In genomic region chr1:168252204-168252733, GRCh38 we compare ENCODE assay signal across 18 cellular contexts. TPM values are rescaled to one million over a fixed set of nuclear protein-coding genes. Genes with fewer than 3 reads are reported as not detected.
DNase-seq lines count a peak whose midpoint lies in the region; ATAC-seq and TF ChIP-seq lines count a peak whose summit lies in the region.
"Had no signal": no experiment of that assay in that cellular context is flagged by ENCODE, and none has a peak within 500 bp of the region (broad histone marks: within the 10 kb centered on the region; RNA-seq: fewer than 3 reads in every experiment).

No MANE protein-coding gene starts in this region.

- TF ChIP-seq CTCF in Caco-2 (IDR thresholded peaks at IDR 0.05; ENCODE audit: insufficient read depth in 1 of 2, low read depth in 1 of 2, low read length in 1 of 2, severe bottlenecking in 1 of 2, unreplicated experiment in 1 of 2): no peak

- H3K27me3 ChIP-seq in Caco-2 (replicated peaks; ENCODE audit: control insufficient read depth, insufficient read depth, low read length) (no peaks in the 10 kb centered on the region), trophoblast cell (ENCODE audit: insufficient read depth, low read length) (no peaks in the 10 kb centered on the region)
- H3K27me3 ChIP-seq: SJSA1 had no signal

- TSS peak; percentile 11 for BruUV-seq in Caco-2 (replicated peaks; lab: Mats Ljungman, UMichigan)

- intact Hi-C loops in Caco-2 (cut with micrococcal nuclease; ENCODE audit: unreplicated experiment): no loop called here

- no peak overlapping the region for H4K91ac ChIP-seq in trophoblast cell (ENCODE audit: low read depth, low read length)

- WGBS in trophoblast cell (ENCODE audit: extremely low coverage, insufficient coverage, insufficient read length): no CpG with 5 or more reads among the region's 3 CpGs

- H3K36me3 Mint-ChIP-seq in Caco-2 (ENCODE audit: insufficient read depth, unreplicated experiment): peaks cover 57% of the 10 kb centered on the region
- H3K36me3 Mint-ChIP-seq in effector memory CD8-positive, alpha-beta T cell (ENCODE audit: insufficient read depth): peaks cover 69% of the 10 kb centered on the region

- H2AFZ ChIP-seq in trophoblast cell (ENCODE audit: insufficient read depth, low read length, poor library complexity): no peak overlapping the region

- H3K27ac Mint-ChIP-seq in Caco-2 (ENCODE audit: unreplicated experiment): no peak overlapping the region
- peak overlapping the region; percentile 9 to 46 for H3K27ac Mint-ChIP-seq in effector memory CD8-positive, alpha-beta T cell
- H3K27ac Mint-ChIP-seq: IgD-negative memory B cell had no signal

- H3K27ac ChIP-seq in trophoblast cell (ENCODE audit: low read depth, low read length): no peak overlapping the region
- H3K27ac ChIP-seq: SJSA1 had no signal

- H3K23ac ChIP-seq in trophoblast cell (ENCODE audit: low read length): peak overlapping the region; percentile 90

- no peak overlapping the region for H3K4me2 ChIP-seq in trophoblast cell (ENCODE audit: low read length)

- no peak overlapping the region for H4K12ac ChIP-seq in trophoblast cell (ENCODE audit: low read depth, low read length)

- no peak overlapping the region for H3K18ac ChIP-seq in trophoblast cell (ENCODE audit: low read length)

- no peak for ATAC-seq in effector memory CD8-positive, alpha-beta T cell (replicated peaks)
- ATAC-seq in HG02571 (IDR thresholded peaks at IDR 0.05; ENCODE audit: unreplicated experiment): no peak

- H3K14ac ChIP-seq in trophoblast cell (ENCODE audit: low read length): no peak overlapping the region

- H3K9me3 ChIP-seq in Caco-2 (peaks cover 24% of the 10 kb centered on the region), trophoblast cell (ENCODE audit: insufficient read depth, low read depth, low read length) (peaks cover 4% of the 10 kb centered on the region)
- H3K9me3 ChIP-seq: SJSA1 had no signal

- H2AK5ac ChIP-seq in trophoblast cell (ENCODE audit: low read length): no peak overlapping the region

- no peak overlapping the region for H2BK12ac ChIP-seq in trophoblast cell (ENCODE audit: low read length)

- H3K4me3 Mint-ChIP-seq in Caco-2 (ENCODE audit: unreplicated experiment): no peak overlapping the region
- H3K4me3 Mint-ChIP-seq in effector memory CD8-positive, alpha-beta T cell: no peak overlapping the region
- H3K4me3 Mint-ChIP-seq: IgD-negative memory B cell had no signal

- no peaks in the 10 kb centered on the region for H3K4me1 ChIP-seq in Caco-2
- H3K4me1 ChIP-seq in trophoblast cell (ENCODE audit: control insufficient read depth in 1 of 2, insufficient read depth in 2 of 2, low read length in 2 of 2): no peaks in the 10 kb centered on the region
- H3K4me1 ChIP-seq: HAP-1, SJSA1 had no signal

- H3K9me3 Mint-ChIP-seq in Caco-2 (ENCODE audit: unreplicated experiment): no peaks in the 10 kb centered on the region
- no peaks in the 10 kb centered on the region for H3K9me3 Mint-ChIP-seq in effector memory CD8-positive, alpha-beta T cell

- H2BK120ac ChIP-seq in trophoblast cell (ENCODE audit: insufficient read depth, low read length, poor library complexity): no peak overlapping the region

- H4K8ac ChIP-seq in trophoblast cell (ENCODE audit: low read depth, low read length): no peak overlapping the region

- no peak for DNase-seq in Caco-2
- peak; percentile 8 for DNase-seq in LHCN-M2 (ENCODE audit: low read depth)
- no peak for DNase-seq in effector memory CD8-positive, alpha-beta T cell
- no peak for DNase-seq in trophoblast cell
- no peak for DNase-seq in activated CD4-positive, alpha-beta T cell treated with anti-CD3 and anti-CD28 coated beads, Interleukin-2, amount 50 U/mL, for 48 hours
- no peak for DNase-seq in DMS114 treated with DMSO at 0.1 percent for 48 hours (lab: John Stamatoyannopoulos, UW; ENCODE audit: unreplicated experiment)
- DNase-seq: AML-193; Calu3; DND-41; NCI-H1048; NCI-H146; NCI-H226; NCI-H526 treated with DMSO at 0.1 percent for 48 hours; NK-92 treated with Interleukin-12 subunit alpha and Interleukin-12 subunit beta, amount 100 ng/mL, for 24 hours had no signal

- H3K4me3 ChIP-seq in Caco-2 (ENCODE audit: low read depth, low read length) (no peak overlapping the region), trophoblast cell (ENCODE audit: low read depth, low read length) (no peak overlapping the region)
- H3K4me3 ChIP-seq: HAP-1, SJSA1 had no signal

- no peaks in the 10 kb centered on the region for H3K79me1 ChIP-seq in trophoblast cell (ENCODE audit: low read length)

- CTCF ChIA-PET in Caco-2 (lab: Charles Lee): no interaction called here

- no peaks in the 10 kb centered on the region for H3K79me2 ChIP-seq in trophoblast cell (ENCODE audit: control insufficient read depth, insufficient read depth, low read length, poor library complexity)

- no peak overlapping the region for H3K4ac ChIP-seq in trophoblast cell (ENCODE audit: low read depth, low read length)

- H3K27me3 Mint-ChIP-seq in Caco-2 (ENCODE audit: insufficient read depth, unreplicated experiment): no peaks in the 10 kb centered on the region
- no peaks in the 10 kb centered on the region for H3K27me3 Mint-ChIP-seq in effector memory CD8-positive, alpha-beta T cell
- H3K27me3 Mint-ChIP-seq: IgD-negative memory B cell had no signal

- H3K36me3 ChIP-seq in Caco-2 (ENCODE audit: control insufficient read depth, insufficient read depth, low read length) (peaks cover 2% of the 10 kb centered on the region; the same call in 1 of the 2 replicates), trophoblast cell (ENCODE audit: control insufficient read depth in 1 of 2, insufficient read depth in 2 of 2, low read length in 2 of 2) (peaks cover 6 to 21% of the 10 kb centered on the region in 2 experiments)

- POLR2A ChIA-PET in Caco-2 (lab: Charles Lee): no interaction called here

- H3K4me1 Mint-ChIP-seq in Caco-2 (ENCODE audit: low read depth, unreplicated experiment): no peaks in the 10 kb centered on the region
- peaks cover 27 to 45% of the 10 kb centered on the region in 2 donors for H3K4me1 Mint-ChIP-seq in effector memory CD8-positive, alpha-beta T cell (ENCODE audit: low read depth in 2 of 2)

- no peak overlapping the region for H3K9ac ChIP-seq in trophoblast cell (ENCODE audit: low read length)

- H2BK5ac ChIP-seq in trophoblast cell (ENCODE audit: low read depth, low read length, poor library complexity): no peak overlapping the region

RNA-seq across cellular contexts. Expression of gene SFT2D2, which starts 26.5 kb away (rescaled TPM):
- 58.7 and 59.3 TPM in 2 replicates for total RNA-seq in Caco-2 (2022)
- total RNA-seq in LHCN-M2 (2014; rRNA removed): 31.1 and 37.4 TPM in 2 replicates
- polyA plus RNA-seq in LHCN-M2 (2012): 9.4 TPM
- 13.0 and 13.1 TPM in 2 replicates for polyA plus RNA-seq in trophoblast cell (2013)

RNA-seq across cellular contexts. Expression of gene TBX19, which starts 28.4 kb away (rescaled TPM):
- 2.8 and 3.3 TPM in 2 replicates for total RNA-seq in Caco-2 (2022)
- total RNA-seq in LHCN-M2 (2014; rRNA removed): 0.34 and 1.0 TPM in 2 replicates
- 0.50 TPM for polyA plus RNA-seq in LHCN-M2 (2012)
- 0.71 and 0.83 TPM in 2 replicates for polyA plus RNA-seq in trophoblast cell (2013)
